19 cellular contexts compared by ENCODE assay signal in genomic region chr13:31476266-31476665, GRCh38.
DNase-seq lines count a peak whose midpoint lies in the region; ATAC-seq and TF ChIP-seq lines count a peak whose summit lies in the region.
"Had no signal": no experiment of that assay in that cellular context is flagged by ENCODE, and none has a peak within 500 bp of the region (broad histone marks: within the 10 kb centered on the region; RNA-seq: fewer than 3 reads in every experiment).

No MANE protein-coding gene starts in this region.

- no peak for ATAC-seq in GM18519 (IDR thresholded peaks at IDR 0.05; ENCODE audit: low FRiP score, unreplicated experiment)
- no peak for ATAC-seq in GM21367 (IDR thresholded peaks at IDR 0.05; ENCODE audit: unreplicated experiment)
- ATAC-seq: effector memory CD8-positive, alpha-beta T cell; left lobe of liver had no signal

- H3K36me3 ChIP-seq in cardiac muscle cell (no peaks in the 10 kb centered on the region), right atrium auricular region (no peaks in the 10 kb centered on the region)
- H3K36me3 ChIP-seq: ascending aorta, transverse colon had no signal

- H3K4me3 ChIP-seq in cardiac muscle cell (no peak overlapping the region), right atrium auricular region (no peak overlapping the region)
- H3K4me3 ChIP-seq: ascending aorta, transverse colon had no signal

- TF ChIP-seq CTCF in cardiac muscle cell (IDR thresholded peaks at IDR 0.05; ENCODE audit: low read depth, low read length) (no peak), right atrium auricular region (IDR thresholded peaks at IDR 0.05) (no peak)

- peaks cover 2% of the 10 kb centered on the region for H3K4me1 ChIP-seq in cardiac muscle cell (ENCODE audit: low read depth)
- peaks cover 0 to 8% of the 10 kb centered on the region in 2 donors for H3K4me1 ChIP-seq in right atrium auricular region
- H3K4me1 ChIP-seq: ascending aorta, transverse colon had no signal

- H3K27ac ChIP-seq in cardiac muscle cell (no peak overlapping the region), right atrium auricular region (no peak overlapping the region)
- H3K27ac ChIP-seq: ascending aorta, transverse colon had no signal

- H3K27me3 ChIP-seq in cardiac muscle cell (no peaks in the 10 kb centered on the region), right atrium auricular region (no peaks in the 10 kb centered on the region)
- H3K27me3 ChIP-seq: ascending aorta, transverse colon had no signal

- H3K9me3 ChIP-seq in cardiac muscle cell (ENCODE audit: low read depth) (no peaks in the 10 kb centered on the region), right atrium auricular region (no peaks in the 10 kb centered on the region)
- H3K9me3 ChIP-seq: ascending aorta, transverse colon had no signal

- DNase-seq in cardiac muscle cell (ENCODE audit: low read depth in 1 of 2, low spot score in 1 of 2) (peak; percentile 35 to 97), right atrium auricular region (ENCODE audit: low spot score) (no peak), amniotic stem cell (lab: John Stamatoyannopoulos, UW) (peak; percentile 78), iris pigment epithelial cell (ENCODE audit: low read depth) (peak; percentile 77), T-helper 1 cell (no peak), retina (no peak)
- DNase-seq: ACHN; activated CD4-positive, alpha-beta T cell treated with anti-CD3 and anti-CD28 coated beads for 48 hours; DND-41; effector memory CD8-positive, alpha-beta T cell; H7; NCI-H1048; NCI-H446 treated with DMSO at 0.1 percent for 48 hours; stimulated activated CD4-positive, alpha-beta T cell treated with anti-CD3 and anti-CD28 coated beads, Interleukin-15, amount 100 ng/mL, for 24 hours; transverse colon had no signal

Comparison
In these comparisons a context has a peak if more than half of its experiments do, and no peak if none do; other contexts are left out.
1. DNase-seq: peak in cardiac muscle cell (2 of 2), amniotic stem cell (single experiment) and iris pigment epithelial cell (single experiment); none in right atrium auricular region (single experiment), T-helper 1 cell (0 of 5) and retina (single experiment).